1 cellular context compared by ENCODE assay signal in the genomic region with DNA sequence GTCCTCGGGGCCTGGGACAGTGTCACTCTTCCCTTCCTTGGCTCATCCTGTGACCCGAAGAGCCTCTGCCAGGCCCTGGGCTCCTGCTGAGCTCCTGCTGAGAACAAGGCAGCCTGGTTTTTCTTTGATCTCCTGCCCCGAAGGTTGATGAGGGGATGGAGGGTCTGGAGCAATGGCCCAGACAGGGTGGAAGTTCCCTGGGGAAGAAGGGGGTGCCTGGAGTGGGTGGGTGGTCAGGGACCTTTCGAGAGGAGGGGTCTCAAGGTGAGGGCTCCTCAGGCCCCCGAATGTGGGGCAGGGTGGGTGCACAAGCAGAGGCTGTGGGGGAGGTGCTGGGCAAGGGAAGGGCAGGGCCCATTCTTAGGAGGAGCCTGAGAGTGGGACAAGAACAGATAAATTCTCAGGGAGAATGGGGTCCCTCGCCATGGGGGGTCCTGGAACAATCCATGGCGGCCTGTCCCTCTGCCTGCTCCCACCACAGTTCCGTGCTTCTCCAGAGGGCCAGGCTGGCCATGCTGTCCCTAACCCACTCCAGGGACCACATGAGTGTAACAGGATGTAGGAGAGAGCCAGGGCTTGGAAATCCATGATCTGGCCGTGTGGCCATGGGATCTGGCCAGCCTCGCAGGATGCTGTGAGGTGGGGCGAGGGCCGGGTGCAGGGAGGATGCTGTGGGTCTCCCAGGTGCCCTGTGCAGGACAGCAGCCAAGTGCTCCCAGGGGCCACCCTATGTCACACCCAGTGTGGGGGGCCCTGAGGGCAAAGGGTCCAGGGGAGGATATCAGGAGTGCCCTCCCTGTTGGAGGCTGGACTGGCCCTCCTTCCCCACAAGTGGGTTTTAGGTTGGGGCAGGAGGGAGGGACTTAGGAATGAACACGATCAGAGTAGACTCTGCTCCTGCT.
TF ChIP-seq lines count a peak whose summit lies in the region.

No MANE protein-coding gene starts in this region.

TF ChIP-seq in HEK293, 187 proteins besides CTCF, POLR2A, EP300 and RAD21:
- no peak for TF ChIP-seq ZSCAN30 (tag by site-specific recombination; IDR thresholded peaks at IDR 0.05)
- no peak for TF ChIP-seq ZNF138 (tag by site-specific recombination; IDR thresholded peaks at IDR 0.05; ENCODE audit: borderline replicate concordance)
- no peak for TF ChIP-seq ZNF510 (tag by site-specific recombination; IDR thresholded peaks at IDR 0.05; ENCODE audit: insufficient replicate concordance)
- TF ChIP-seq ZIC2 (tag by site-specific recombination; IDR thresholded peaks at IDR 0.05): peak; percentile 66
- peak; percentile 10; the same call in 1 of the 2 replicates for TF ChIP-seq GLIS1 (tag by site-specific recombination; IDR thresholded peaks at IDR 0.05)
- no peak for TF ChIP-seq ZNF18 (tag by site-specific recombination; IDR thresholded peaks at IDR 0.05)
- TF ChIP-seq ZNF544 (tag by site-specific recombination; IDR thresholded peaks at IDR 0.05): no peak
- TF ChIP-seq, protein P1, sequence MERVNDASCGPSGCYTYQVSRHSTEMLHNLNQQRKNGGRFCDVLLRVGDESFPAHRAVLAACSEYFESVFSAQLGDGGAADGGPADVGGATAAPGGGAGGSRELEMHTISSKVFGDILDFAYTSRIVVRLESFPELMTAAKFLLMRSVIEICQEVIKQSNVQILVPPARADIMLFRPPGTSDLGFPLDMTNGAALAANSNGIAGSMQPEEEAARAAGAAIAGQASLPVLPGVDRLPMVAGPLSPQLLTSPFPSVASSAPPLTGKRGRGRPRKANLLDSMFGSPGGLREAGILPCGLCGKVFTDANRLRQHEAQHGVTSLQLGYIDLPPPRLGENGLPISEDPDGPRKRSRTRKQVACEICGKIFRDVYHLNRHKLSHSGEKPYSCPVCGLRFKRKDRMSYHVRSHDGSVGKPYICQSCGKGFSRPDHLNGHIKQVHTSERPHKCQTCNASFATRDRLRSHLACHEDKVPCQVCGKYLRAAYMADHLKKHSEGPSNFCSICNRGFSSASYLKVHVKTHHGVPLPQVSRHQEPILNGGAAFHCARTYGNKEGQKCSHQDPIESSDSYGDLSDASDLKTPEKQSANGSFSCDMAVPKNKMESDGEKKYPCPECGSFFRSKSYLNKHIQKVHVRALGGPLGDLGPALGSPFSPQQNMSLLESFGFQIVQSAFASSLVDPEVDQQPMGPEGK (tag by site-specific recombination; IDR thresholded peaks at IDR 0.05): no peak
- TF ChIP-seq ZNF791 (tag by site-specific recombination; IDR thresholded peaks at IDR 0.05): no peak
- TF ChIP-seq ZNF404 (tag by site-specific recombination; IDR thresholded peaks at IDR 0.05): no peak
- no peak for TF ChIP-seq ZBTB17 (tag by site-specific recombination; IDR thresholded peaks at IDR 0.05)
- TF ChIP-seq WT1 (tag by site-specific recombination; IDR thresholded peaks at IDR 0.05): no peak
- TF ChIP-seq SALL2 (tag by site-specific recombination; IDR thresholded peaks at IDR 0.05; ENCODE audit: borderline replicate concordance): no peak
- TF ChIP-seq GLIS2 (tag by site-specific recombination; IDR thresholded peaks at IDR 0.05): peak; percentile 13; the same call in 1 of the 2 replicates
- peak; percentile 41 for TF ChIP-seq ZNF341 (tag by site-specific recombination; IDR thresholded peaks at IDR 0.05; ENCODE audit: low read depth)
- no peak for TF ChIP-seq ZNF555 (tag by site-specific recombination; conservative IDR thresholded peaks at IDR 0.05)
- no peak for TF ChIP-seq AEBP2 (tag by site-specific recombination; IDR thresholded peaks at IDR 0.05; ENCODE audit: borderline replicate concordance)
- TF ChIP-seq ZNF785 (tag by site-specific recombination; IDR thresholded peaks at IDR 0.05): no peak
- peak; percentile 41 for TF ChIP-seq SP2 (tag by site-specific recombination; IDR thresholded peaks at IDR 0.05)
- TF ChIP-seq KLF1 (tag by site-specific recombination; IDR thresholded peaks at IDR 0.05): peak; percentile 72
- TF ChIP-seq, protein P2, sequence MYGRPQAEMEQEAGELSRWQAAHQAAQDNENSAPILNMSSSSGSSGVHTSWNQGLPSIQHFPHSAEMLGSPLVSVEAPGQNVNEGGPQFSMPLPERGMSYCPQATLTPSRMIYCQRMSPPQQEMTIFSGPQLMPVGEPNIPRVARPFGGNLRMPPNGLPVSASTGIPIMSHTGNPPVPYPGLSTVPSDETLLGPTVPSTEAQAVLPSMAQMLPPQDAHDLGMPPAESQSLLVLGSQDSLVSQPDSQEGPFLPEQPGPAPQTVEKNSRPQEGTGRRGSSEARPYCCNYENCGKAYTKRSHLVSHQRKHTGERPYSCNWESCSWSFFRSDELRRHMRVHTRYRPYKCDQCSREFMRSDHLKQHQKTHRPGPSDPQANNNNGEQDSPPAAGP (tag by site-specific recombination; IDR thresholded peaks at IDR 0.05): peak; percentile 27; the same call in 1 of the 2 replicates
- TF ChIP-seq MYNN (tag by site-specific recombination; IDR thresholded peaks at IDR 0.05; ENCODE audit: borderline replicate concordance): no peak
